In the genomic region with DNA sequence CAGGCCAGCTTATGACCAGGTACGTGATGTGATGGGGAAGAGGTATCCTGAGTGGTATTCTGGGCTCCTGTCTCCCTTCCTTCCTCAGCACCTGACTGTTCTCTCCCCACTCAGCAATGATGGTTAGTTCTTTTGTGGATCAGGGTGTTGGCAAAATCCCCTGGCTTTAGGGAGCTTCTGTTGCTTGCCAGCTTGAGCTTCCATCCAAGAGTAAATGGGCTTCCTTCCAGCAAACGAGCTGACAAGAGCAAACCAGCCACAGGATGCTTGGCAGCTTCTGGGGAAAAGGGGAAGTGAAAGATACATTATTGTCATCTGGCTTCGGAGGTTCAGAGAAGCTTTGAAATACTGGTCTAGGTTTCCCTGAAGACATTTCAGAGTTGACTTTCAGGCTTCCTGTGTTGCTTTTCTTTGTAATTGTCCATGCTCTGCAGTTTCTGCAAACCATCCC, we compare ENCODE assay signal across 8 cellular contexts. TPM values are rescaled to one million over a fixed set of nuclear protein-coding genes. Genes with fewer than 3 reads are reported as not detected.
A peak's percentile ranks its signal among the peaks of the same experiment; 100 is the strongest.
DNase-seq lines count a peak whose midpoint lies in the region; ATAC-seq lines count a peak whose summit lies in the region.

No MANE protein-coding gene starts in this region.

- intact Hi-C loops in right cardiac atrium (cut with DNase I), result no loop called here

- H3K27ac Mint-ChIP-seq in activated naive CD4-positive, alpha-beta T cell treated with anti-CD3 and anti-CD28 coated beads, Interleukin-2, amount 50 U/mL, for 72 hours, result peak overlapping the region; percentile 92 to 93

- peaks cover 3 to 5% of the 10 kb centered on the region in 2 donors for H3K36me3 ChIP-seq in stomach smooth muscle (ENCODE audit: control insufficient read depth in 2 of 2, insufficient read depth in 2 of 2, low read length in 2 of 2)

- H3K9ac ChIP-seq in stomach smooth muscle (ENCODE audit: low read length in 2 of 2), result peak overlapping the region in 1 of 2 donors; percentile 4

- no peaks in the 10 kb centered on the region for H3K9me3 Mint-ChIP-seq in activated naive CD4-positive, alpha-beta T cell treated with anti-CD3 and anti-CD28 coated beads, Interleukin-2, amount 50 U/mL, for 72 hours

- peak; percentile 21 to 50 for ATAC-seq in activated naive CD4-positive, alpha-beta T cell treated with anti-CD3 and anti-CD28 coated beads, Interleukin-2, amount 50 U/mL, for 72 hours
- peak in 1 of 2 donors; percentile 42 for ATAC-seq in right cardiac atrium

- H3K9me3 ChIP-seq in right cardiac atrium (ENCODE audit: control insufficient read depth, low read length), result no peaks in the 10 kb centered on the region
- H3K9me3 ChIP-seq in stomach smooth muscle (ENCODE audit: control insufficient read depth in 2 of 2, low read length in 2 of 2), result no peaks in the 10 kb centered on the region

- H3K27me3 ChIP-seq in right cardiac atrium (ENCODE audit: control insufficient read depth, insufficient read depth) (no peaks in the 10 kb centered on the region), stomach smooth muscle (ENCODE audit: control insufficient read depth in 1 of 2, insufficient read depth in 2 of 2, low read length in 2 of 2) (no peaks in the 10 kb centered on the region)

- H3K36me3 Mint-ChIP-seq in activated naive CD4-positive, alpha-beta T cell treated with anti-CD3 and anti-CD28 coated beads, Interleukin-2, amount 50 U/mL, for 72 hours, result peaks cover 56 to 79% of the 10 kb centered on the region in 2 donors

- peaks cover 29% of the 10 kb centered on the region for H3K4me1 ChIP-seq in right cardiac atrium (ENCODE audit: control insufficient read depth, insufficient read depth, low read length)
- peaks cover 73% of the 10 kb centered on the region for H3K4me1 ChIP-seq in stomach smooth muscle (ENCODE audit: control insufficient read depth, insufficient read depth, low read length)

- WGBS in right cardiac atrium, result 7% methylated on average over 3 of the region's 3 CpGs

- H3K27ac ChIP-seq in right cardiac atrium (ENCODE audit: low read length) (peak overlapping the region; percentile 75), stomach smooth muscle (ENCODE audit: low read length) (peak overlapping the region; percentile 79)

- peak; percentile 35 for DNase-seq in NCI-H82 (lab: John Stamatoyannopoulos, UW)
- DNase-seq in NCI-H82 treated with DMSO at 0.1 percent for 48 hours (lab: John Stamatoyannopoulos, UW; ENCODE audit: unreplicated experiment), result no peak
- peak; percentile 59 for DNase-seq in H4 (ENCODE audit: low spot score)
- DNase-seq in NAMALWA (ENCODE audit: low spot score), result peak; percentile 92
- DNase-seq in activated naive CD4-positive, alpha-beta T cell treated with anti-CD3 and anti-CD28 coated beads, Interleukin-2, amount 50 U/mL, for 72 hours (ENCODE audit: low spot score in 2 of 2), result peak in 1 of 2 donors; percentile 31
- DNase-seq in right cardiac atrium, result peak; percentile 53 to 65 (median 63)
- no peak for DNase-seq in NCI-H69 (lab: John Stamatoyannopoulos, UW)

- no peak overlapping the region for H3K4me3 ChIP-seq in right cardiac atrium (ENCODE audit: low read length)
- H3K4me3 ChIP-seq in stomach smooth muscle (ENCODE audit: low read length in 2 of 2), result no peak overlapping the region

RNA-seq across cellular contexts. Expression of a gene that starts 5.2 kb away (rescaled TPM):
- total RNA-seq in H4 (2014; rRNA removed; shearing (Covaris generic)), result 5.4 and 10.5 TPM in 2 replicates
- 10 to 100 TPM; 23.0 to 32.4 TPM for total RNA-seq in activated naive CD4-positive, alpha-beta T cell treated with anti-CD3 and anti-CD28 coated beads, Interleukin-2, amount 50 U/mL, for 72 hours
- 10 to 100 TPM in 3 of 4 donors, 1 to 10 TPM in 1; 9.8 to 25.6 (median 18.7) TPM for total RNA-seq in right cardiac atrium
- polyA plus RNA-seq in right cardiac atrium, result 16.8 TPM

Comparison
In these comparisons a context has a peak if more than half of its experiments do, and no peak if none do; other contexts are left out.
1. DNase-seq: peak in NCI-H82 (single experiment), H4 (single experiment), NAMALWA (single experiment) and right cardiac atrium (3 of 3); none in NCI-H82 treated with DMSO at 0.1 percent for 48 hours (single experiment) and NCI-H69 (single experiment).